Comparison of ENCODE assay signal across 8 cellular contexts in genomic region chr10:75108684-75109458, GRCh38. TPM values are rescaled to one million over a fixed set of nuclear protein-coding genes. Genes with fewer than 3 reads are reported as not detected.
DNase-seq lines count a peak whose midpoint lies in the region; ATAC-seq and TF ChIP-seq lines count a peak whose summit lies in the region.

No MANE protein-coding gene starts in this region.

- 68% methylated on average over 10 of the region's 10 CpGs for WGBS in HUES64
- 45 to 59% methylated on average over 6 to 10 of the region's 10 CpGs for WGBS in body of pancreas, 2 donors

- H3K9me3 ChIP-seq in HUES64 (ENCODE audit: insufficient read depth, low read depth, low read length) (no peaks in the 10 kb centered on the region), body of pancreas (no peaks in the 10 kb centered on the region)

- no peak overlapping the region for H3K4me3 ChIP-seq in HUES64 (ENCODE audit: low read length)
- no peak overlapping the region for H3K4me3 ChIP-seq in body of pancreas

- peak; percentile 22 to 56 (median 40) for TF ChIP-seq CTCF in body of pancreas (IDR thresholded peaks at IDR 0.05)

- no peaks in the 10 kb centered on the region for H3K36me3 ChIP-seq in HUES64 (ENCODE audit: insufficient read depth, low read length)
- no peaks in the 10 kb centered on the region for H3K36me3 ChIP-seq in body of pancreas (replicated peaks in 1 of 2; ENCODE audit: insufficient read depth in 1 of 2, low read depth in 2 of 2)

- TF ChIP-seq POLR2A in body of pancreas (IDR thresholded peaks at IDR 0.05): no peak

- H3K27ac ChIP-seq in HUES64 (ENCODE audit: low read depth, low read length) (peak overlapping the region; percentile 17; the same call in 1 of the 2 replicates), body of pancreas (peak overlapping the region in 2 of 4 donors; percentile 56 to 58)

- H3K4me1 ChIP-seq in HUES64 (ENCODE audit: insufficient read depth, low read length) (peaks cover 12% of the 10 kb centered on the region), body of pancreas (peaks cover 22% of the 10 kb centered on the region)

- no peaks in the 10 kb centered on the region for H3K27me3 ChIP-seq in HUES64 (ENCODE audit: insufficient read depth, low read length)
- no peaks in the 10 kb centered on the region for H3K27me3 ChIP-seq in body of pancreas

- H3K9ac ChIP-seq in HUES64 (ENCODE audit: low read depth, low read length): no peak overlapping the region

- intact Hi-C loops in body of pancreas (cut with DNase I): loop anchor here (10.0 kb wide), 1 partner anchor 844 kb away; no protein-coding TSS in a partner anchor

- ATAC-seq in body of pancreas (no peak), GM18858 (IDR thresholded peaks at IDR 0.05; ENCODE audit: unreplicated experiment) (no peak), HG02623 (IDR thresholded peaks at IDR 0.05; ENCODE audit: unreplicated experiment) (no peak), GM19452 (IDR thresholded peaks at IDR 0.05; ENCODE audit: unreplicated experiment) (no peak)

- peak; percentile 68 for DNase-seq in DMS53 (lab: John Stamatoyannopoulos, UW)
- peak; percentile 37 to 48 (median 40) for DNase-seq in body of pancreas
- peak; percentile 68 for DNase-seq in mesenteric fat pad (ENCODE audit: low spot score)
- no peak for DNase-seq in NCI-H2171 (lab: John Stamatoyannopoulos, UW)

RNA-seq across cellular contexts. Expression of gene SAMD8, which starts 2.6 kb away (rescaled TPM):
- polyA plus RNA-seq in HUES64 (2013, experiment 1 of 2): 7.9 TPM
- polyA plus RNA-seq in HUES64 (2013, experiment 2 of 2): 10.7 TPM
- total RNA-seq in body of pancreas (10 to 100 TPM; 16.1 to 18.5 TPM), mesenteric fat pad (55.2 TPM)
